16 cellular contexts compared by ENCODE assay signal in the genomic region with DNA sequence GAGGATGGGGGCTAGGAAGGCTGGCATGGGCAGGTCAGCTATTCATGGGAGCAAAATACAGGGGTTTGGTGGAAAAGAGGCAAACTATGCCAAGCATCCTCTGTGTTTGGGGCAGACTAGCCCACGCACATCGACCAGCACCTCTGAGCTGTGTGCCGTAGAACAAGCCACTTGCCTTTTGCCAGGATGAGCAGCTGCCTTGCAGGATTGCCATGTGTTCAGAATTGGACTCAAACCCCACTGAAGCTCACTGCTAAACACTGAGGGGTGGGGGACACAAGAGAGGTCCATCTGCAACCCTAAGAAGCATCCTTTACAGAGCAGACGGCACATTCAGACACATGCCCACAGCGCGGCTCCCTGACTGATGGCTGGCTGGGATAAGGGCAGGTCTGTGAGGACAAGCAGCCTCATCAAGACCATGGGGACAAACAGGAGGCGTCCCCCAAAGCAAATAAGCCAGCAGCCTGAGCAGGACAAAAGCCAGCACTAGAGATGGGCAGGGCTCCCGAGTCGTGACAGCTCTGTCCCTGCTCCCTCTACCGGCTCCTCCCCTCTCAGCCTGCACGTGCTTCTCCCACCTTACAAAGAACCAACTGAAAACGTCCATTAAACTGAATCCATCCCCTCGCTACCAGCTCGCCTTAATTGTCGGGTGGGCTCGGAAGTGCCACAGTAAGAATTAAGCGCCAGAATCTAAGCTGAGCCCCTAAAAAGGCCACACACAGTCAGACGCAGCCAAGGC.
"Had no signal": no experiment of that assay in that cellular context is flagged by ENCODE, and none has a peak within 500 bp of the region (broad histone marks: within the 10 kb centered on the region; RNA-seq: fewer than 3 reads in every experiment).

No MANE protein-coding gene starts in this region.

- H3K27ac Mint-ChIP-seq: nephron; progenitor cell of endocrine pancreas; stimulated activated naive CD8-positive, alpha-beta T cell treated with anti-CD3 and anti-CD28 coated beads, Interleukin-15, Interleukin-2, amounts not matched to agents 100 ng/mL and 50 ng/mL, for 24 hours had no signal

- H3K9me3 Mint-ChIP-seq: stimulated activated naive CD8-positive, alpha-beta T cell treated with anti-CD3 and anti-CD28 coated beads, Interleukin-15, Interleukin-2, amounts not matched to agents 100 ng/mL and 50 ng/mL, for 24 hours had no signal

- H3K36me3 ChIP-seq: left lung, right atrium auricular region had no signal

- H3K4me3 ChIP-seq: body of pancreas, left lung, right atrium auricular region, skin epidermis had no signal

- H3K27me3 Mint-ChIP-seq: stimulated activated naive CD8-positive, alpha-beta T cell treated with anti-CD3 and anti-CD28 coated beads, Interleukin-15, Interleukin-2, amounts not matched to agents 100 ng/mL and 50 ng/mL, for 24 hours had no signal

- H3K27ac ChIP-seq: body of pancreas, left lung, right atrium auricular region, skin epidermis, VCaP had no signal

- DNase-seq: activated CD4-positive, alpha-beta T cell treated with anti-CD3 and anti-CD28 coated beads, Interleukin-2, amount 50 U/mL, for 48 hours; activated gamma-delta T cell; amniotic stem cell; body of pancreas; cortex of kidney; head of caudate nucleus; midbrain; T-helper 2 cell had no signal

- H3K4me3 Mint-ChIP-seq: nephron; stimulated activated naive CD8-positive, alpha-beta T cell treated with anti-CD3 and anti-CD28 coated beads, Interleukin-15, Interleukin-2, amounts not matched to agents 100 ng/mL and 50 ng/mL, for 24 hours had no signal

- ATAC-seq: activated naive CD4-positive, alpha-beta T cell treated with anti-CD3 and anti-CD28 coated beads, Interleukin-2, amount 50 U/mL, for 72 hours; body of pancreas; left lung had no signal

- H3K27me3 ChIP-seq: body of pancreas, left lung, right atrium auricular region had no signal

- H3K4me1 ChIP-seq: body of pancreas, left lung had no signal

- H3K9me3 ChIP-seq: body of pancreas, left lung, right atrium auricular region had no signal
